19 cellular contexts compared by ENCODE assay signal in genomic region chr18:46646468-46646867, GRCh38. TPM values are rescaled to one million over a fixed set of nuclear protein-coding genes. Genes with fewer than 3 reads are reported as not detected.
DNase-seq lines count a peak whose midpoint lies in the region; ATAC-seq, FAIRE-seq and TF ChIP-seq lines count a peak whose summit lies in the region.
"Had no signal": no experiment of that assay in that cellular context is flagged by ENCODE, and none has a peak within 500 bp of the region (broad histone marks: within the 10 kb centered on the region; RNA-seq: fewer than 3 reads in every experiment).

No MANE protein-coding gene starts in this region.

- H2BK20ac ChIP-seq in H9 (ENCODE audit: low read depth, low read length, poor library complexity, severe bottlenecking) (no peak overlapping the region), H1 (ENCODE audit: low read length) (no peak overlapping the region)

- H3K23ac ChIP-seq in H9 (ENCODE audit: insufficient read length, low read depth, low read length) (no peak overlapping the region), H1 (ENCODE audit: insufficient read length) (no peak overlapping the region), neuronal stem cell (ENCODE audit: low read depth, low read length, poor library complexity) (no peak overlapping the region)

- H2BK15ac ChIP-seq in H9 (ENCODE audit: low read depth, low read length): no peak overlapping the region
- no peak overlapping the region for H2BK15ac ChIP-seq in H1 (ENCODE audit: low read length)
- peak overlapping the region; percentile 14 for H2BK15ac ChIP-seq in neuronal stem cell (ENCODE audit: low read length)

- H2BK120ac ChIP-seq in H9 (ENCODE audit: low read depth, low read length, poor library complexity, severe bottlenecking) (no peak overlapping the region), H1 (replicated peaks; ENCODE audit: low read depth, low read length) (no peak overlapping the region), neuronal stem cell (ENCODE audit: low read depth, low read length) (no peak overlapping the region)

- H3K79me1 ChIP-seq in H9 (ENCODE audit: insufficient read depth, low read depth, low read length, poor library complexity, severe bottlenecking) (no peaks in the 10 kb centered on the region), H1 (ENCODE audit: low read depth, low read length) (no peaks in the 10 kb centered on the region), neuronal stem cell (ENCODE audit: low read depth, low read length) (peaks cover 2% of the 10 kb centered on the region)

- H3K56ac ChIP-seq in H9 (ENCODE audit: insufficient read length, low read depth, low read length): no peak overlapping the region
- no peak overlapping the region for H3K56ac ChIP-seq in H1 (replicated peaks; ENCODE audit: insufficient read length, low read depth, low read length)

- TF ChIP-seq POLR2A in H1 (IDR thresholded peaks at IDR 0.05; ENCODE audit: control extremely low read depth in 1 of 2, low read depth in 2 of 2, low read length in 2 of 2): no peak

- no peak overlapping the region for H2BK12ac ChIP-seq in H9 (ENCODE audit: insufficient read length, low read depth, low read length)
- H2BK12ac ChIP-seq in H1 (ENCODE audit: low read depth, low read length): no peak overlapping the region
- no peak overlapping the region for H2BK12ac ChIP-seq in neuronal stem cell (ENCODE audit: low read length)

- H3K4me1 ChIP-seq in H9 (ENCODE audit: insufficient read depth, low read length): no peaks in the 10 kb centered on the region
- no peaks in the 10 kb centered on the region; a peak in 1 of 7 replicates for H3K4me1 ChIP-seq in H1 (replicated peaks in 1 of 4; ENCODE audit: control insufficient read depth in 3 of 4, insufficient read depth in 4 of 4, low read length in 3 of 4)
- no peaks in the 10 kb centered on the region for H3K4me1 ChIP-seq in neuronal stem cell (ENCODE audit: control insufficient read depth in 2 of 2, insufficient read depth in 1 of 2, low read depth in 1 of 2, low read length in 2 of 2)
- H3K4me1 ChIP-seq: A549, BE2C had no signal

- no peak overlapping the region for H2AFZ ChIP-seq in H9 (ENCODE audit: low read length)
- H2AFZ ChIP-seq in H1 (ENCODE audit: low read length): no peak overlapping the region
- H2AFZ ChIP-seq in neuronal stem cell (ENCODE audit: low read length): no peak overlapping the region

- peaks cover 5% of the 10 kb centered on the region for H4K20me1 ChIP-seq in H9 (ENCODE audit: control insufficient read depth, insufficient read depth, insufficient read length)
- H4K20me1 ChIP-seq in H1 (replicated peaks in 1 of 2; ENCODE audit: control insufficient read depth in 1 of 2, insufficient read depth in 2 of 2, low read length in 2 of 2): no peaks in the 10 kb centered on the region

- TF ChIP-seq CTCF in H9 (conservative IDR thresholded peaks at IDR 0.05) (0 out of 3 replicates have a peak, but pooled peaks have one; percentile 21), H1 (IDR thresholded peaks at IDR 0.05; ENCODE audit: control extremely low read depth in 1 of 3, insufficient read depth in 1 of 3, low read depth in 1 of 3, low read length in 3 of 3) (peak in 2 of 3 experiments; percentile 20 to 38; a peak in 2 of 4 replicates), osteocyte (IDR thresholded peaks at IDR 0.05) (no peak)

- H3K14ac ChIP-seq in H9 (ENCODE audit: insufficient read depth, low read length) (no peak overlapping the region), H1 (ENCODE audit: insufficient read length) (no peak overlapping the region), neuronal stem cell (ENCODE audit: low read length) (no peak overlapping the region)

- no peak overlapping the region for H4K5ac ChIP-seq in H9 (ENCODE audit: insufficient read length, low read depth, low read length)
- H4K5ac ChIP-seq in H1 (ENCODE audit: insufficient read length, low read depth, low read length): no peak overlapping the region

- H2AK5ac ChIP-seq in H9 (ENCODE audit: insufficient read length, low read length) (no peak overlapping the region), H1 (ENCODE audit: low read depth, low read length) (no peak overlapping the region), neuronal stem cell (ENCODE audit: low read depth, low read length) (no peak overlapping the region)

- no peak overlapping the region for H3K27ac ChIP-seq in H9 (ENCODE audit: insufficient read length, low read depth, low read length)
- H3K27ac ChIP-seq in H1 (ENCODE audit: low read depth, low read length): no peak overlapping the region
- H3K27ac ChIP-seq in neuronal stem cell (replicated peaks; ENCODE audit: low read length): no peak overlapping the region
- H3K27ac ChIP-seq: A549, C4-2B, HL-60 had no signal

- DNase-seq in H9: no peak
- no peak for DNase-seq in H1 (ENCODE audit: low read depth in 1 of 2, low spot score in 2 of 2)
- no peak for DNase-seq in neuronal stem cell (ENCODE audit: low spot score)
- no peak for DNase-seq in effector memory CD8-positive, alpha-beta T cell
- DNase-seq in osteocyte (ENCODE audit: extremely low spot score, unreplicated experiment): no peak
- DNase-seq: BE2C; CD4-positive, alpha-beta memory T cell; DMS79; EL; IMR-90 had no signal

- no peaks in the 10 kb centered on the region for H3K23me2 ChIP-seq in H9 (ENCODE audit: insufficient read length, low read depth, low read length, poor library complexity, severe bottlenecking)
- H3K23me2 ChIP-seq in H1 (ENCODE audit: low read depth, low read length): no peaks in the 10 kb centered on the region

- no peak for ATAC-seq in effector memory CD8-positive, alpha-beta T cell (replicated peaks)
- ATAC-seq in GM19455 (IDR thresholded peaks at IDR 0.05; ENCODE audit: unreplicated experiment): no peak
- ATAC-seq: A549, HCT116 had no signal

- peaks cover 6% of the 10 kb centered on the region; the same call in 1 of the 2 replicates for H3K27me3 Mint-ChIP-seq in H9 (ENCODE audit: low read depth)
- peaks cover 15 to 51% of the 10 kb centered on the region in 2 donors for H3K27me3 Mint-ChIP-seq in effector memory CD8-positive, alpha-beta T cell
- H3K27me3 Mint-ChIP-seq in osteocyte (ENCODE audit: unreplicated experiment): peaks cover 51% of the 10 kb centered on the region

- H3K27ac Mint-ChIP-seq in H9: no peak overlapping the region
- no peak overlapping the region for H3K27ac Mint-ChIP-seq in effector memory CD8-positive, alpha-beta T cell
- H3K27ac Mint-ChIP-seq in osteocyte (ENCODE audit: unreplicated experiment): no peak overlapping the region
- H3K27ac Mint-ChIP-seq: CD4-positive, alpha-beta memory T cell had no signal

- no CpG with 5 or more reads among the region's 7 CpGs for WGBS in H9 (ENCODE audit: extremely low coverage, insufficient read length, low lambda C conversion rate)
- 91% methylated on average over 7 of the region's 7 CpGs; no CpG with 5 or more reads in 1 of the 2 experiments for WGBS in H1 (ENCODE audit: extremely low coverage in 1 of 2, insufficient coverage in 1 of 2, insufficient read length in 1 of 2, insufficient replicate concordance in 2 of 2, low coverage in 1 of 2, low lambda C conversion rate in 2 of 2, missing lambda C conversion rate in 1 of 2), 2 experiments
- no CpG with 5 or more reads among the region's 7 CpGs for WGBS in neuronal stem cell (ENCODE audit: extremely low coverage in 2 of 2, insufficient read length in 2 of 2, insufficient replicate concordance in 1 of 2), 2 donors

- H3K4me3 Mint-ChIP-seq in H9: no peak overlapping the region
- no peak overlapping the region for H3K4me3 Mint-ChIP-seq in effector memory CD8-positive, alpha-beta T cell
- H3K4me3 Mint-ChIP-seq in osteocyte (ENCODE audit: unreplicated experiment): no peak overlapping the region
- H3K4me3 Mint-ChIP-seq: CD4-positive, alpha-beta memory T cell had no signal

- CTCF ChIA-PET in H1 (lab: Charles Lee; ENCODE audit: partially characterized antibody): interaction anchor here (0.9 to 5.1 kb wide), 10 partner anchors 12 to 365 kb away, joined by 3 to 47 read pairs (median 6); partner anchors contain the start of gene LOXHD1

- H3K4me2 ChIP-seq in H9 (ENCODE audit: insufficient read depth, insufficient read length, low read length) (no peak overlapping the region), H1 (ENCODE audit: insufficient read depth in 1 of 2, low read depth in 2 of 2, low read length in 2 of 2) (no peak overlapping the region), neuronal stem cell (ENCODE audit: insufficient read depth, low read length, poor library complexity, severe bottlenecking) (no peak overlapping the region)
- H3K4me2 ChIP-seq: A549 had no signal

- no peaks in the 10 kb centered on the region for H3K9me3 ChIP-seq in H9 (ENCODE audit: control insufficient read depth, low read depth, low read length)
- no peaks in the 10 kb centered on the region for H3K9me3 ChIP-seq in H1 (ENCODE audit: insufficient read depth in 2 of 2, low read depth in 1 of 2, low read length in 1 of 2)
- no peaks in the 10 kb centered on the region for H3K9me3 ChIP-seq in neuronal stem cell (replicated peaks in 1 of 2; ENCODE audit: control insufficient read depth in 2 of 2, insufficient read depth in 1 of 2, low read depth in 1 of 2, low read length in 2 of 2)
- H3K9me3 ChIP-seq: A549, BE2C had no signal

- H3K18ac ChIP-seq in H9 (ENCODE audit: insufficient read length, low read depth, low read length) (no peak overlapping the region), H1 (ENCODE audit: extremely low read depth, low read length) (no peak overlapping the region), neuronal stem cell (ENCODE audit: low read length) (no peak overlapping the region)

- H3K27me3 ChIP-seq in H9 (ENCODE audit: insufficient read depth, low read length) (no peaks in the 10 kb centered on the region), H1 (replicated peaks in 1 of 4; ENCODE audit: control insufficient read depth in 3 of 4, extremely low read depth in 1 of 4, insufficient read depth in 3 of 4, low read length in 3 of 4) (no peaks in the 10 kb centered on the region), neuronal stem cell (ENCODE audit: control insufficient read depth in 3 of 3, insufficient read depth in 3 of 3, low read depth in 1 of 3, low read length in 3 of 3) (peaks cover 0 to 28% (median 0%) of the 10 kb centered on the region in 3 experiments)
- H3K27me3 ChIP-seq: BE2C had no signal

- H3K4me1 Mint-ChIP-seq in H9: no peaks in the 10 kb centered on the region
- no peaks in the 10 kb centered on the region for H3K4me1 Mint-ChIP-seq in effector memory CD8-positive, alpha-beta T cell (ENCODE audit: low read depth in 2 of 2)
- H3K4me1 Mint-ChIP-seq in osteocyte (ENCODE audit: unreplicated experiment): no peaks in the 10 kb centered on the region
- H3K4me1 Mint-ChIP-seq: CD4-positive, alpha-beta memory T cell had no signal

- H3K4ac ChIP-seq in H9 (ENCODE audit: low read depth, low read length): no peak overlapping the region
- H3K4ac ChIP-seq in H1 (replicated peaks; ENCODE audit: insufficient read length, low read depth, low read length): no peak overlapping the region
- H3K4ac ChIP-seq in neuronal stem cell (ENCODE audit: low read length): no peak overlapping the region

- H3K4me3 ChIP-seq in H1 (ENCODE audit: extremely low read depth in 1 of 4, insufficient read depth in 2 of 4, low read depth in 3 of 4, low read length in 4 of 4) (no peak overlapping the region), neuronal stem cell (ENCODE audit: low read length in 2 of 2) (no peak overlapping the region)
- H3K4me3 ChIP-seq: A549 had no signal

- H3K79me2 ChIP-seq in H9 (ENCODE audit: insufficient read depth, low read length) (no peaks in the 10 kb centered on the region), H1 (ENCODE audit: control insufficient read depth in 1 of 2, insufficient read depth in 2 of 2, low read length in 2 of 2) (no peaks in the 10 kb centered on the region)

- H3K9me3 Mint-ChIP-seq in H9: no peaks in the 10 kb centered on the region
- no peaks in the 10 kb centered on the region for H3K9me3 Mint-ChIP-seq in effector memory CD8-positive, alpha-beta T cell
- H3K9me3 Mint-ChIP-seq in osteocyte (ENCODE audit: unreplicated experiment): no peaks in the 10 kb centered on the region
- H3K9me3 Mint-ChIP-seq: CD4-positive, alpha-beta memory T cell had no signal

- FAIRE-seq in H1 (lab: Jason Lieb, UNC): no peak
- FAIRE-seq: A549, G401.6, GM12891 had no signal

- no peaks in the 10 kb centered on the region for H3K36me3 ChIP-seq in H1 (ENCODE audit: control insufficient read depth in 2 of 4, insufficient read depth in 4 of 4, low read length in 3 of 4)
- H3K36me3 ChIP-seq in neuronal stem cell (replicated peaks in 1 of 2; ENCODE audit: control insufficient read depth in 2 of 2, insufficient read depth in 2 of 2, low read length in 2 of 2): no peaks in the 10 kb centered on the region
- H3K36me3 ChIP-seq: BE2C had no signal

- POLR2A ChIA-PET in H1 (lab: Charles Lee; ENCODE audit: partially characterized antibody): interaction anchor here (1.0 kb wide), 1 partner anchor 12 kb away, joined by 4 read pairs; no protein-coding TSS in a partner anchor

- peak; percentile 41 to 53 for TF ChIP-seq RAD21 in H1 (IDR thresholded peaks at IDR 0.05 in 1 of 2, conservative IDR thresholded peaks at IDR 0.05 in 1 of 2; ENCODE audit: low read depth in 2 of 2, low read length in 2 of 2)

- no peak overlapping the region for H2BK5ac ChIP-seq in H9 (ENCODE audit: insufficient read length, low read length)
- no peak overlapping the region for H2BK5ac ChIP-seq in H1 (ENCODE audit: low read depth, low read length)
- no peak overlapping the region for H2BK5ac ChIP-seq in neuronal stem cell (ENCODE audit: low read length)

- no peak overlapping the region for H4K91ac ChIP-seq in H9 (ENCODE audit: insufficient read length, low read depth, low read length)
- no peak overlapping the region for H4K91ac ChIP-seq in H1 (replicated peaks; ENCODE audit: insufficient read length, low read length)
- H4K91ac ChIP-seq in neuronal stem cell (ENCODE audit: low read depth, low read length, poor library complexity): no peak overlapping the region

- no peak overlapping the region for H4K8ac ChIP-seq in H9 (replicated peaks; ENCODE audit: insufficient read length, low read depth, low read length)
- H4K8ac ChIP-seq in H1 (ENCODE audit: extremely low read depth, insufficient read depth, low read length): no peak overlapping the region
- no peak overlapping the region for H4K8ac ChIP-seq in neuronal stem cell (ENCODE audit: low read depth, low read length)

- H3T11ph ChIP-seq in H9 (ENCODE audit: low read length): no peak overlapping the region

- no peak for TF ChIP-seq EP300 in H1 (IDR thresholded peaks at IDR 0.05; ENCODE audit: borderline replicate concordance in 1 of 2, low read depth in 2 of 2, low read length in 2 of 2)

- H3K36me3 Mint-ChIP-seq in H9 (ENCODE audit: insufficient read depth in 1 of 3, low read depth in 3 of 3): no peaks in the 10 kb centered on the region
- H3K36me3 Mint-ChIP-seq in effector memory CD8-positive, alpha-beta T cell (ENCODE audit: insufficient read depth): no peaks in the 10 kb centered on the region
- no peaks in the 10 kb centered on the region for H3K36me3 Mint-ChIP-seq in osteocyte (ENCODE audit: unreplicated experiment)
- H3K36me3 Mint-ChIP-seq: CD4-positive, alpha-beta memory T cell had no signal

- H3K9ac ChIP-seq in H9 (ENCODE audit: extremely low read depth, insufficient read length, low read length) (no peak overlapping the region), H1 (replicated peaks in 1 of 4; ENCODE audit: extremely low read depth in 1 of 4, low read depth in 3 of 4, low read length in 3 of 4) (no peak overlapping the region), neuronal stem cell (ENCODE audit: low read depth, low read length, poor library complexity) (no peak overlapping the region)

RNA-seq across cellular contexts. Expression of gene LOXHD1, which starts 10.6 kb away (rescaled TPM):
- total RNA-seq in H9 (2021) (0.07 and 0.11 TPM in 2 replicates), osteocyte (not detected in 2 replicates)
- total RNA-seq in H1 (2021; fragmentation: NEBNext Ultra II Directional; extraction: Animal tissue kit (Norgen Biotek cat#: 25700)): not detected in 2 replicates
- polyA plus RNA-seq in H1 (2011; rRNA removed): 0.02 and 0.03 TPM in 2 replicates
- polyA plus RNA-seq in H1 (2011; cell fraction: cytosol; rRNA removed): 0.14 TPM
- polyA plus RNA-seq in H1 (2011; cell fraction: nucleus; rRNA removed): 0.14 TPM
- 0.08 to 0.09 TPM in 2 of 4 replicates, not detected in the others for polyA plus RNA-seq in H1 (2012, experiment 1 of 2)
- polyA plus RNA-seq in H1 (2012, experiment 2 of 2): not detected
- polyA plus RNA-seq in H1 (2013, experiment 1 of 2): 0.04 TPM
- 0.06 TPM for polyA plus RNA-seq in H1 (2013, experiment 2 of 2)
- 0.06 and 0.15 TPM in 2 replicates for polyA minus RNA-seq in H1 (2011; rRNA and poly(A)+ RNA removed)
- 0.15 TPM for polyA minus RNA-seq in H1 (2011; cell fraction: cytosol; rRNA and poly(A)+ RNA removed)
- 0.20 TPM for polyA minus RNA-seq in H1 (2011; cell fraction: nucleus; rRNA and poly(A)+ RNA removed)
- not detected for polyA plus RNA-seq in neuronal stem cell (2013, experiment 1 of 2)
- not detected for polyA plus RNA-seq in neuronal stem cell (2013, experiment 2 of 2)
- total RNA-seq: CD4-positive, alpha-beta memory T cell; H4; IMR-90 had no signal
- polyA plus RNA-seq: A549; AG04450; CD4-positive, alpha-beta memory T cell; IMR-90 had no signal
